Comparison of ENCODE assay signal across 24 cellular contexts in the genomic region with DNA sequence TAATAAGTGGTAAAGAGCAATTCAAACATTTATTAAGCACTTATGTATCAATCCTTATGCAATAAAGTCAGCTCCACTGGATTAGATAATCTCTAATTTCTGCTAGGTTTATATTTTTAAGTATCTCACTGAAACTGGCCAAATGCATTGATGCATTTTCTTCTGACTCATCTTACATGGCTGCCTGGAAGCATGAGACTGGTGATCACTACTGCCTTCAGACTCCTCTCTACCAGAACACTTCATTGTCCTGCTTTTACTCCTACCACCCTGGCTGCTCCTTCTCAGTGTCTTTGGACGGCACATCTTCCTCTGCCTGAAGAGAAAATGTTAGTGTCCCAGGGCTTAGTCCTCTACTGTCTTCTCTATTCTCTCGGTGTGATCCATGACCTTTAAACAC. TPM values are rescaled to one million over a fixed set of nuclear protein-coding genes. Genes with fewer than 3 reads are reported as not detected.
DNase-seq lines count a peak whose midpoint lies in the region; ATAC-seq and TF ChIP-seq lines count a peak whose summit lies in the region.
"Had no signal": no experiment of that assay in that cellular context is flagged by ENCODE, and none has a peak within 500 bp of the region (broad histone marks: within the 10 kb centered on the region; RNA-seq: fewer than 3 reads in every experiment).

No MANE protein-coding gene starts in this region.

- H3K79me2 ChIP-seq in SK-N-SH (ENCODE audit: insufficient read depth) = peaks cover 96% of the 10 kb centered on the region

- TF ChIP-seq RAD21 in SK-N-SH (IDR thresholded peaks at IDR 0.05; ENCODE audit: low read length) = no peak

- no peak overlapping the region for H3K9ac ChIP-seq in SK-N-SH
- H3K9ac ChIP-seq: KMS-11 had no signal

- DNase-seq in SK-N-SH (no peak), RPMI7951 (ENCODE audit: low read depth) (peak; percentile 15), chondrocyte (ENCODE audit: low spot score) (no peak), nephron progenitor cell (no peak), NOMO-1 treated with dmso at 0.1 percent for 144 hours (lab: John Stamatoyannopoulos, UW; ENCODE audit: unreplicated experiment) (no peak), RWPE1 (ENCODE audit: low spot score) (no peak)
- no peak for DNase-seq in natural killer cell treated with Interleukin-12 subunit alpha and Interleukin-12 subunit beta and Interleukin-15 and Interleukin-18, amount 100 ng/mL, for 72 hours (ENCODE audit: low spot score)
- DNase-seq: activated gamma-delta T cell; C1 segment of cervical spinal cord; DMS79 treated with DMSO at 0.1 percent for 48 hours; effector memory CD8-positive, alpha-beta T cell; NCI-H1092 treated with DMSO at 0.1 percent for 48 hours; NCI-H69; PC-3; stimulated activated CD4-positive, alpha-beta T cell treated with anti-CD3 and anti-CD28 coated beads, Interleukin-15, amount 100 ng/mL, for 24 hours; stomach; SW 1271; upper lobe of right lung had no signal

- no peaks in the 10 kb centered on the region for H3K27me3 ChIP-seq in SK-N-SH (ENCODE audit: insufficient read depth)
- H3K27me3 ChIP-seq: stomach, upper lobe of right lung had no signal

- ATAC-seq in SK-N-SH treated with all-trans-retinoic acid at 6 μM for 48 hours = peak; percentile 40; the same call in 1 of the 3 replicates
- no peak for ATAC-seq in natural killer cell treated with Interleukin-12 subunit alpha and Interleukin-12 subunit beta and Interleukin-15 and Interleukin-18, amount 100 ng/mL, for 72 hours
- ATAC-seq: effector memory CD8-positive, alpha-beta T cell; PC-3; upper lobe of right lung had no signal

- H3K4me3 ChIP-seq in SK-N-SH (ENCODE audit: low read depth in 2 of 2, low read length in 1 of 2) = no peak overlapping the region
- H3K4me3 ChIP-seq: prostate gland, stomach, upper lobe of right lung had no signal

- H3K27ac ChIP-seq in SK-N-SH (ENCODE audit: low read depth in 2 of 2, low read length in 1 of 2) (no peak overlapping the region), RWPE1 (no peak overlapping the region)
- H3K27ac ChIP-seq: 22Rv1, KMS-11, prostate gland, stomach, upper lobe of right lung, VCaP had no signal

- no peaks in the 10 kb centered on the region for H3K36me3 ChIP-seq in SK-N-SH (replicated peaks in 1 of 2; ENCODE audit: control insufficient read depth in 1 of 2, insufficient read depth in 2 of 2, low read length in 1 of 2)
- H3K36me3 ChIP-seq: prostate gland, stomach, upper lobe of right lung had no signal

- H2AFZ ChIP-seq in SK-N-SH (ENCODE audit: low read depth) = no peak overlapping the region

- no peak overlapping the region for H3K4me3 Mint-ChIP-seq in chondrocyte (ENCODE audit: unreplicated experiment)
- H3K4me3 Mint-ChIP-seq in nephron progenitor cell = no peak overlapping the region
- H3K4me3 Mint-ChIP-seq in natural killer cell treated with Interleukin-12 subunit alpha and Interleukin-12 subunit beta and Interleukin-15 and Interleukin-18, amount 100 ng/mL, for 72 hours = no peak overlapping the region
- H3K4me3 Mint-ChIP-seq: effector memory CD8-positive, alpha-beta T cell; nephron had no signal

- H3K9me3 Mint-ChIP-seq in chondrocyte (ENCODE audit: low read depth) (no peaks in the 10 kb centered on the region), nephron progenitor cell (peaks cover 4% of the 10 kb centered on the region)
- H3K9me3 Mint-ChIP-seq in natural killer cell treated with Interleukin-12 subunit alpha and Interleukin-12 subunit beta and Interleukin-15 and Interleukin-18, amount 100 ng/mL, for 72 hours = no peaks in the 10 kb centered on the region
- H3K9me3 Mint-ChIP-seq: effector memory CD8-positive, alpha-beta T cell; nephron had no signal

- peaks cover 13% of the 10 kb centered on the region for H3K4me1 Mint-ChIP-seq in chondrocyte (ENCODE audit: low read depth)
- peaks cover 17% of the 10 kb centered on the region for H3K4me1 Mint-ChIP-seq in nephron progenitor cell
- H3K4me1 Mint-ChIP-seq in natural killer cell treated with Interleukin-12 subunit alpha and Interleukin-12 subunit beta and Interleukin-15 and Interleukin-18, amount 100 ng/mL, for 72 hours (ENCODE audit: low read depth in 2 of 2) = peaks cover 30 to 31% of the 10 kb centered on the region in 2 donors

- CTCF ChIA-PET in SK-N-SH (lab: Yijun Ruan, JAX) = no interaction called here
- CTCF ChIA-PET in RWPE1 (lab: Yijun Ruan, JAX) = no interaction called here

- no peak for TF ChIP-seq CTCF in SK-N-SH (IDR thresholded peaks at IDR 0.05)
- TF ChIP-seq CTCF in chondrocyte (IDR thresholded peaks at IDR 0.05) = no peak
- TF ChIP-seq CTCF in nephron progenitor cell (IDR thresholded peaks at IDR 0.05) = no peak
- TF ChIP-seq CTCF in RWPE1 (conservative IDR thresholded peaks at IDR 0.05; ENCODE audit: low read depth) = no peak

- H3K9me3 ChIP-seq in SK-N-SH = no peaks in the 10 kb centered on the region
- H3K9me3 ChIP-seq: prostate gland, stomach, upper lobe of right lung had no signal

- no peaks in the 10 kb centered on the region for H3K9me2 ChIP-seq in SK-N-SH

- 91% methylated on average over 2 of the region's 2 CpGs for WGBS in SK-N-SH (ENCODE audit: low lambda C conversion rate)

- 0 out of 2 replicates have a peak, but pooled peaks cover 9% of the 10 kb centered on the region for H4K20me1 ChIP-seq in SK-N-SH (ENCODE audit: insufficient read depth)

- no peaks in the 10 kb centered on the region for H3K27me3 Mint-ChIP-seq in chondrocyte (ENCODE audit: low read depth)
- no peaks in the 10 kb centered on the region for H3K27me3 Mint-ChIP-seq in nephron progenitor cell (ENCODE audit: low read depth, poor library complexity)
- H3K27me3 Mint-ChIP-seq in natural killer cell treated with Interleukin-12 subunit alpha and Interleukin-12 subunit beta and Interleukin-15 and Interleukin-18, amount 100 ng/mL, for 72 hours = no peaks in the 10 kb centered on the region
- H3K27me3 Mint-ChIP-seq: effector memory CD8-positive, alpha-beta T cell had no signal

- H3K4me1 ChIP-seq in SK-N-SH (ENCODE audit: control insufficient read depth in 1 of 2, insufficient read depth in 2 of 2, low read depth in 1 of 2, low read length in 1 of 2) = no peaks in the 10 kb centered on the region; a peak in 2 of 4 replicates
- H3K4me1 ChIP-seq: prostate gland had no signal

- POLR2A ChIA-PET in SK-N-SH (lab: Yijun Ruan, JAX) (no interaction called here), RWPE1 (lab: Yijun Ruan, JAX; ENCODE audit: low non-redundant PET) (no interaction called here)

- H3K36me3 Mint-ChIP-seq in chondrocyte (ENCODE audit: low read depth) = peaks cover 2% of the 10 kb centered on the region
- H3K36me3 Mint-ChIP-seq in nephron progenitor cell (ENCODE audit: low read depth) = peaks cover 6% of the 10 kb centered on the region
- no peaks in the 10 kb centered on the region for H3K36me3 Mint-ChIP-seq in natural killer cell treated with Interleukin-12 subunit alpha and Interleukin-12 subunit beta and Interleukin-15 and Interleukin-18, amount 100 ng/mL, for 72 hours

- no peak overlapping the region for H3K4me2 ChIP-seq in SK-N-SH
- H3K4me2 ChIP-seq: KMS-11 had no signal

- TF ChIP-seq EP300 in SK-N-SH (IDR thresholded peaks at IDR 0.05; ENCODE audit: borderline replicate concordance in 1 of 2, low read depth in 1 of 2, low read length in 1 of 2) = no peak

- H3F3A ChIP-seq in SK-N-SH (replicated peaks; ENCODE audit: insufficient read depth) = no peaks in the 10 kb centered on the region

- H3K27ac Mint-ChIP-seq in chondrocyte (ENCODE audit: unreplicated experiment) = peak overlapping the region; percentile 56
- peak overlapping the region; percentile 4 for H3K27ac Mint-ChIP-seq in nephron progenitor cell
- H3K27ac Mint-ChIP-seq in natural killer cell treated with Interleukin-12 subunit alpha and Interleukin-12 subunit beta and Interleukin-15 and Interleukin-18, amount 100 ng/mL, for 72 hours = no peak overlapping the region
- H3K27ac Mint-ChIP-seq: nephron had no signal

TF ChIP-seq in SK-N-SH treated with all-trans-retinoic acid at 6 μM for 48 hours, 23 proteins besides CTCF, POLR2A, EP300 and RAD21 (continues in another document):
- TF ChIP-seq OSR1 (CRISPR knock-in tag; IDR thresholded peaks at IDR 0.05) = no peak
- TF ChIP-seq TOX (CRISPR knock-in tag; IDR thresholded peaks at IDR 0.05; ENCODE audit: borderline replicate concordance) = no peak
- TF ChIP-seq ESRRG (CRISPR knock-in tag; IDR thresholded peaks at IDR 0.05) = no peak
- TF ChIP-seq ZNF70 (CRISPR knock-in tag; IDR thresholded peaks at IDR 0.05) = no peak
- no peak for TF ChIP-seq SNAI2 (CRISPR knock-in tag; IDR thresholded peaks at IDR 0.05)
- no peak for TF ChIP-seq TCF4 (CRISPR knock-in tag; IDR thresholded peaks at IDR 0.05; ENCODE audit: borderline replicate concordance)
- no peak for TF ChIP-seq ZFP3 (CRISPR knock-in tag; IDR thresholded peaks at IDR 0.05)

TF ChIP-seq in SK-N-SH, 30 proteins besides CTCF, POLR2A, EP300 and RAD21 (continues in another document):
- TF ChIP-seq TEAD4 (IDR thresholded peaks at IDR 0.05; ENCODE audit: borderline replicate concordance, insufficient read depth) (no peak), GATA2 (CRISPR knock-in tag; IDR thresholded peaks at IDR 0.05) (no peak), RFX5 (IDR thresholded peaks at IDR 0.05; ENCODE audit: low read length) (no peak), TCF12 (IDR thresholded peaks at IDR 0.05) (no peak), RCOR1 (IDR thresholded peaks at IDR 0.05; ENCODE audit: low read length) (no peak)

RNA-seq across cellular contexts. Expression of a gene that starts 7.4 kb away (rescaled TPM):
- polyA plus RNA-seq in SK-N-SH (2012; rRNA removed) = 1.1 and 1.3 TPM in 2 replicates
- polyA plus RNA-seq in SK-N-SH (2012; cell fraction: cytosol; rRNA removed) = 1.2 and 1.3 TPM in 2 replicates
- polyA plus RNA-seq in SK-N-SH (2012; cell fraction: nucleus; rRNA removed) = 1.1 and 2.5 TPM in 2 replicates
- total RNA-seq in RPMI7951 (2014; rRNA removed; shearing (Covaris generic)) = 7.1 and 10.8 TPM in 2 replicates
- 9.6 to 11.1 TPM (median 10.4 TPM) in 3 replicates for total RNA-seq in chondrocyte
- total RNA-seq in natural killer cell treated with Interleukin-12 subunit alpha and Interleukin-12 subunit beta and Interleukin-15 and Interleukin-18, amount 100 ng/mL, for 72 hours = 10 to 100 TPM; 35.7 to 47.4 TPM

Comparison
In these comparisons a context has a peak if more than half of its experiments do, and no peak if none do; other contexts are left out.
1. H3K27ac Mint-ChIP-seq: peak in chondrocyte (single experiment) and nephron progenitor cell (single experiment); none in natural killer cell treated with Interleukin-12 subunit alpha and Interleukin-12 subunit beta and Interleukin-15 and Interleukin-18, amount 100 ng/mL, for 72 hours (0 of 2).